In genomic region chr6:17584241-17584803, GRCh38 we compare ENCODE assay signal across 9 cellular contexts. TPM values are rescaled to one million over a fixed set of nuclear protein-coding genes. Genes with fewer than 3 reads are reported as not detected.
DNase-seq lines count a peak whose midpoint lies in the region; ATAC-seq and TF ChIP-seq lines count a peak whose summit lies in the region.
"Had no signal": no experiment of that assay in that cellular context is flagged by ENCODE, and none has a peak within 500 bp of the region (broad histone marks: within the 10 kb centered on the region; RNA-seq: fewer than 3 reads in every experiment).

No MANE protein-coding gene starts in this region.

- in situ Hi-C loops in ACHN (cut with HindIII; ENCODE audit: low pct_ligation_motif_present, low pct_unique_long_range_greater_than_20kb, low sequenced_read_pairs): no loop called here

- no peaks in the 10 kb centered on the region for H3K27me3 ChIP-seq in right atrium auricular region

- H3K4me1 ChIP-seq in right atrium auricular region: peaks cover 0 to 7% of the 10 kb centered on the region in 2 donors

- no peaks in the 10 kb centered on the region for H3K9me3 ChIP-seq in right atrium auricular region

- H3K4me3 ChIP-seq in GM12875 (ENCODE audit: low read depth, low read length) (no peak overlapping the region), right atrium auricular region (peak overlapping the region in 1 of 2 donors; percentile 16)
- H3K4me3 ChIP-seq: skin epidermis had no signal

- TF ChIP-seq CTCF in GM12875 (IDR thresholded peaks at IDR 0.05; ENCODE audit: borderline replicate concordance, insufficient read depth, low read depth, low read length) (0 out of 2 replicates have a peak, but pooled peaks have one; percentile 18), right atrium auricular region (IDR thresholded peaks at IDR 0.05) (peak; percentile 76 to 92)

- peak overlapping the region; percentile 57 for H3K27ac ChIP-seq in angular gyrus (ENCODE audit: low read depth, low read length)
- peak overlapping the region; percentile 67 to 74 for H3K27ac ChIP-seq in right atrium auricular region

- H3K36me3 ChIP-seq in right atrium auricular region: no peaks in the 10 kb centered on the region

- DNase-seq in ACHN: peak; percentile 68
- DNase-seq in NCI-H460 (ENCODE audit: extremely low read depth, low read depth): peak; percentile 55
- DNase-seq in right atrium auricular region (ENCODE audit: low spot score): no peak
- DNase-seq in retina: peak; percentile 79

- ATAC-seq in HG03280 (IDR thresholded peaks at IDR 0.05; ENCODE audit: unreplicated experiment) (peak; percentile 59), HG03025 (IDR thresholded peaks at IDR 0.05; ENCODE audit: low FRiP score, unreplicated experiment) (no peak)

RNA-seq across cellular contexts. Expression of gene FAM8A1, which starts 15.8 kb away (rescaled TPM):
- total RNA-seq in NCI-H460 (2014; rRNA removed; shearing (Covaris generic)): 10.1 and 12.6 TPM in 2 replicates
- 7.3 and 12.2 TPM in 2 replicates for polyA plus RNA-seq in NCI-H460 (2014; cell fraction: nucleus; rRNA removed)
- total RNA-seq in right atrium auricular region: 10 to 100 TPM; 19.3 to 21.0 TPM
